19 cellular contexts compared by ENCODE assay signal in genomic region chr16:58034128-58034685, GRCh38.
"Had no signal": no experiment of that assay in that cellular context is flagged by ENCODE, and none has a peak within 500 bp of the region (broad histone marks: within the 10 kb centered on the region; RNA-seq: fewer than 3 reads in every experiment).

No MANE protein-coding gene starts in this region.

- H3K9me3 Mint-ChIP-seq: activated CD4-positive, alpha-beta T cell treated with anti-CD3 and anti-CD28 coated beads, Interleukin-2, amount 10 ng/mL, durations not matched to agents 7 days and 5 days; activated naive CD8-positive, alpha-beta T cell treated with anti-CD3 and anti-CD28 coated beads, Interleukin-2, amount 10 ng/mL, durations not matched to agents 7 days and 5 days; activated T-helper 1 cell treated with anti-CD3 and anti-CD28 coated beads, Interleukin-12 subunit alpha, Interleukin-12 subunit beta, Interleukin-2, Interleukin-4 antibody, amounts not matched to agents 30 ng/mL and 10 ng/mL and 1 ng/mL, durations not matched to agents 14 hours and 24 hours and 36 hours; dendritic cell treated with granulocyte-macrophage colony-stimulating factor and Interleukin-4, amounts not matched to agents 40 ng/mL and 50 ng/mL, for 4 days had no signal

- H3K9me3 ChIP-seq: mucosa of descending colon, neutrophil, transverse colon had no signal

- H3K27ac ChIP-seq: brain microvascular endothelial cell, foreskin keratinocyte, neutrophil, skin epidermis, transverse colon had no signal

- H3K4me1 Mint-ChIP-seq: activated CD4-positive, alpha-beta T cell treated with anti-CD3 and anti-CD28 coated beads, Interleukin-2, amount 10 ng/mL, durations not matched to agents 7 days and 5 days; activated naive CD8-positive, alpha-beta T cell treated with anti-CD3 and anti-CD28 coated beads, Interleukin-2, amount 10 ng/mL, durations not matched to agents 7 days and 5 days; naive thymus-derived CD4-positive, alpha-beta T cell had no signal

- H3K4me1 ChIP-seq: foreskin keratinocyte had no signal

- ATAC-seq: foreskin keratinocyte; mucosa of descending colon; naive thymus-derived CD4-positive, alpha-beta T cell had no signal

- H3K27ac Mint-ChIP-seq: activated naive CD8-positive, alpha-beta T cell treated with anti-CD3 and anti-CD28 coated beads, Interleukin-2, amount 10 ng/mL, durations not matched to agents 7 days and 5 days; activated T-helper 1 cell treated with anti-CD3 and anti-CD28 coated beads, Interleukin-12 subunit alpha, Interleukin-12 subunit beta, Interleukin-2, Interleukin-4 antibody, amounts not matched to agents 30 ng/mL and 10 ng/mL and 1 ng/mL, durations not matched to agents 14 hours and 24 hours and 36 hours; dendritic cell treated with granulocyte-macrophage colony-stimulating factor and Interleukin-4, amounts not matched to agents 40 ng/mL and 50 ng/mL, for 4 days; naive thymus-derived CD4-positive, alpha-beta T cell had no signal

- H3K4me3 ChIP-seq: mucosa of descending colon, skin epidermis, transverse colon had no signal

- H3K4me3 Mint-ChIP-seq: activated CD4-positive, alpha-beta T cell treated with anti-CD3 and anti-CD28 coated beads, Interleukin-2, amount 10 ng/mL, durations not matched to agents 7 days and 5 days; activated naive CD8-positive, alpha-beta T cell treated with anti-CD3 and anti-CD28 coated beads, Interleukin-2, amount 10 ng/mL, durations not matched to agents 7 days and 5 days; activated T-helper 1 cell treated with anti-CD3 and anti-CD28 coated beads, Interleukin-12 subunit alpha, Interleukin-12 subunit beta, Interleukin-2, Interleukin-4 antibody, amounts not matched to agents 30 ng/mL and 10 ng/mL and 1 ng/mL, durations not matched to agents 14 hours and 24 hours and 36 hours; dendritic cell treated with granulocyte-macrophage colony-stimulating factor and Interleukin-4, amounts not matched to agents 40 ng/mL and 50 ng/mL, for 4 days; naive thymus-derived CD4-positive, alpha-beta T cell had no signal

- DNase-seq: activated CD4-positive, alpha-beta T cell treated with anti-CD3 and anti-CD28 coated beads, Interleukin-2, amount 10 ng/mL, durations not matched to agents 7 days and 5 days; activated CD8-positive, alpha-beta memory T cell treated with anti-CD3 and anti-CD28 coated beads for 24 hours; activated naive CD4-positive, alpha-beta T cell; activated naive CD8-positive, alpha-beta T cell treated with anti-CD3 and anti-CD28 coated beads, Interleukin-2, amount 10 ng/mL, durations not matched to agents 7 days and 5 days; brain microvascular endothelial cell; cerebellar nuclear complex; effector memory CD4-positive, alpha-beta T cell; foreskin keratinocyte; mucosa of descending colon; naive thymus-derived CD4-positive, alpha-beta T cell; stimulated activated CD4-positive, alpha-beta T cell treated with anti-CD3 and anti-CD28 coated beads, Interleukin-15, amount 100 ng/mL, for 24 hours; stimulated activated CD4-positive, alpha-beta T cell treated with anti-CD3 and anti-CD28 coated beads, Interleukin-4, amount 100 ng/mL, for 1 hour; stimulated activated naive CD4-positive, alpha-beta T cell treated with Interleukin-2 at 50 U/mL for 16 hours; substantia nigra; transverse colon had no signal

- H3K36me3 Mint-ChIP-seq: activated naive CD8-positive, alpha-beta T cell treated with anti-CD3 and anti-CD28 coated beads, Interleukin-2, amount 10 ng/mL, durations not matched to agents 7 days and 5 days; naive thymus-derived CD4-positive, alpha-beta T cell had no signal

- H3K36me3 ChIP-seq: brain microvascular endothelial cell, neutrophil, transverse colon had no signal

- H3K27me3 ChIP-seq: brain microvascular endothelial cell, foreskin keratinocyte, transverse colon had no signal
